9 cellular contexts compared by ENCODE assay signal in the genomic region with DNA sequence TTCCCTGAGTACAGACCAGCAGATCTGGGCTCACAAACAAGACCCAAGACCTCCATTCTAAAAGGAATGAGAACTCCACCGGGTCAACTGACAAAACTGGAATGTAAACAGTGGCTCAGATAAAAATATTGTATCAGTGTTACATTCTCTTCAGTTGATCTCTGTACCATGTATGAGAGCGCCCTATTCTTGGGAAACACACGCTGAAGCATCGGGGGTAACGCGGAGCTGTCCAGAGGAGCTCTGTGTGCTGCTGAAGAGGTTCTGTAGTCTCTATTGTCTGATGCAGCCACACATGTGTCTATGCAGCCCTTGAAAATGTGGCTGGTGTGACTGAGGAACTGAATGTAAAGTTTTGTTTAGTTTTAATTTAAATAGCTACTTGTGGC.
DNase-seq lines count a peak whose midpoint lies in the region; ATAC-seq and TF ChIP-seq lines count a peak whose summit lies in the region.
"Had no signal": no experiment of that assay in that cellular context is flagged by ENCODE, and none has a peak within 500 bp of the region (broad histone marks: within the 10 kb centered on the region; RNA-seq: fewer than 3 reads in every experiment).

No MANE protein-coding gene starts in this region.

- H3K27me3 Mint-ChIP-seq in activated T-cell treated with anti-CD3 and anti-CD28 coated beads, Interleukin-2, amount 50 U/mL, for 24 hours: no peaks in the 10 kb centered on the region

- ATAC-seq in GM19397 (IDR thresholded peaks at IDR 0.05; ENCODE audit: unreplicated experiment): no peak

- TF ChIP-seq CTCF in tibial artery (IDR thresholded peaks at IDR 0.05): no peak

- intact Hi-C loops in tibial artery (cut with DNase I; ENCODE audit: low total_unique reads): no loop called here

- no peaks in the 10 kb centered on the region for H3K9me3 ChIP-seq in tibial artery

- H3K27me3 ChIP-seq in tibial artery: no peaks in the 10 kb centered on the region
- H3K27me3 ChIP-seq: BLaER1 had no signal

- H3K36me3 ChIP-seq in tibial artery: no peaks in the 10 kb centered on the region

- no peak for DNase-seq in activated T-cell treated with anti-CD3 and anti-CD28 coated beads, Interleukin-2, amount 50 U/mL, for 24 hours
- DNase-seq in activated T-cell treated with anti-CD3 and anti-CD28 coated beads, Interleukin-2, amount 50 U/mL, for 48 hours: no peak
- DNase-seq in medulla oblongata (ENCODE audit: extremely low spot score) (peak; percentile 69), tibial artery (no peak), MV-4-11 (lab: John Stamatoyannopoulos, UW) (no peak), NCI-H226 (no peak)

- H3K36me3 Mint-ChIP-seq in activated T-cell treated with anti-CD3 and anti-CD28 coated beads, Interleukin-2, amount 50 U/mL, for 24 hours (ENCODE audit: low read depth): peaks cover 11% of the 10 kb centered on the region

- H3K4me1 Mint-ChIP-seq in activated T-cell treated with anti-CD3 and anti-CD28 coated beads, Interleukin-2, amount 50 U/mL, for 24 hours (ENCODE audit: low read depth): peaks cover 64% of the 10 kb centered on the region

- peaks cover 4 to 97% (median 66%) of the 10 kb centered on the region in 4 donors for H3K4me1 ChIP-seq in tibial artery

- H3K27ac Mint-ChIP-seq in activated T-cell treated with anti-CD3 and anti-CD28 coated beads, Interleukin-2, amount 50 U/mL, for 24 hours: peak overlapping the region; percentile 87

- no peak overlapping the region for H3K4me3 Mint-ChIP-seq in activated T-cell treated with anti-CD3 and anti-CD28 coated beads, Interleukin-2, amount 50 U/mL, for 24 hours

- no peaks in the 10 kb centered on the region for H3K9me3 Mint-ChIP-seq in activated T-cell treated with anti-CD3 and anti-CD28 coated beads, Interleukin-2, amount 50 U/mL, for 24 hours

- H3K4me3 ChIP-seq in tibial artery: no peak overlapping the region
- H3K4me3 ChIP-seq: BLaER1 had no signal

- H3K27ac ChIP-seq in cingulate gyrus (ENCODE audit: low read depth, low read length): peak overlapping the region; percentile 61
- H3K27ac ChIP-seq in tibial artery: peak overlapping the region; percentile 86 to 96
- H3K27ac ChIP-seq: BLaER1 had no signal
